In genomic region chr12:7374423-7375144, GRCh38 we compare ENCODE assay signal across 8 cellular contexts.
DNase-seq lines count a peak whose midpoint lies in the region; ATAC-seq lines count a peak whose summit lies in the region.

No MANE protein-coding gene starts in this region.

- peaks cover 14% of the 10 kb centered on the region for H3K27me3 Mint-ChIP-seq in activated naive CD4-positive, alpha-beta T cell treated with anti-CD3 and anti-CD28 coated beads for 36 hours (ENCODE audit: low read depth)
- H3K27me3 Mint-ChIP-seq in activated naive CD8-positive, alpha-beta T cell treated with anti-CD3 and anti-CD28 coated beads, Interleukin-2, amount 10 ng/mL, durations not matched to agents 7 days and 5 days, result peaks cover 16% of the 10 kb centered on the region

- ATAC-seq in activated naive CD8-positive, alpha-beta T cell treated with anti-CD3 and anti-CD28 coated beads, Interleukin-2, amount 10 ng/mL, durations not matched to agents 7 days and 5 days (ENCODE audit: low read depth), result no peak
- ATAC-seq in GM21529 (IDR thresholded peaks at IDR 0.05; ENCODE audit: unreplicated experiment) (no peak), GM18907 (IDR thresholded peaks at IDR 0.05; ENCODE audit: unreplicated experiment) (no peak)

- intact Hi-C loops in activated naive CD4-positive, alpha-beta T cell treated with anti-CD3 and anti-CD28 coated beads for 36 hours (cut with micrococcal nuclease), result loop anchor here (1.0 to 5.0 kb wide), 2 partner anchors 88 to 264 kb away; no protein-coding TSS in a partner anchor

- CTCF ChIA-PET in activated naive CD4-positive, alpha-beta T cell treated with anti-CD3 and anti-CD28 coated beads for 36 hours (lab: Charles Lee), result no interaction called here

- no peak overlapping the region for H3K4me3 Mint-ChIP-seq in activated naive CD4-positive, alpha-beta T cell treated with anti-CD3 and anti-CD28 coated beads for 36 hours
- H3K4me3 Mint-ChIP-seq in activated naive CD8-positive, alpha-beta T cell treated with anti-CD3 and anti-CD28 coated beads, Interleukin-2, amount 10 ng/mL, durations not matched to agents 7 days and 5 days, result no peak overlapping the region

- H3K9me3 Mint-ChIP-seq in activated naive CD4-positive, alpha-beta T cell treated with anti-CD3 and anti-CD28 coated beads for 36 hours, result peaks cover 4% of the 10 kb centered on the region
- no peaks in the 10 kb centered on the region for H3K9me3 Mint-ChIP-seq in activated naive CD8-positive, alpha-beta T cell treated with anti-CD3 and anti-CD28 coated beads, Interleukin-2, amount 10 ng/mL, durations not matched to agents 7 days and 5 days

- no peaks in the 10 kb centered on the region for H3K36me3 Mint-ChIP-seq in activated naive CD4-positive, alpha-beta T cell treated with anti-CD3 and anti-CD28 coated beads for 36 hours (ENCODE audit: low read depth)
- H3K36me3 Mint-ChIP-seq in activated naive CD8-positive, alpha-beta T cell treated with anti-CD3 and anti-CD28 coated beads, Interleukin-2, amount 10 ng/mL, durations not matched to agents 7 days and 5 days, result no peaks in the 10 kb centered on the region

- POLR2A ChIA-PET in activated naive CD8-positive, alpha-beta T cell treated with anti-CD3 and anti-CD28 coated beads, Interleukin-2, amount 10 ng/mL, durations not matched to agents 7 days and 5 days (lab: Charles Lee), result no interaction called here

- no peaks in the 10 kb centered on the region for H3K4me1 Mint-ChIP-seq in activated naive CD4-positive, alpha-beta T cell treated with anti-CD3 and anti-CD28 coated beads for 36 hours (ENCODE audit: low read depth)
- no peaks in the 10 kb centered on the region for H3K4me1 Mint-ChIP-seq in activated naive CD8-positive, alpha-beta T cell treated with anti-CD3 and anti-CD28 coated beads, Interleukin-2, amount 10 ng/mL, durations not matched to agents 7 days and 5 days

- H3K27ac Mint-ChIP-seq in activated naive CD4-positive, alpha-beta T cell treated with anti-CD3 and anti-CD28 coated beads for 36 hours, result no peak overlapping the region
- H3K27ac Mint-ChIP-seq in activated naive CD8-positive, alpha-beta T cell treated with anti-CD3 and anti-CD28 coated beads, Interleukin-2, amount 10 ng/mL, durations not matched to agents 7 days and 5 days, result no peak overlapping the region

- DNase-seq in activated naive CD4-positive, alpha-beta T cell treated with anti-CD3 and anti-CD28 coated beads for 36 hours, result peak; percentile 44
- DNase-seq in activated naive CD4-positive, alpha-beta T cell treated with anti-CD3 and anti-CD28 coated beads, Interleukin-2, amount 50 U/mL, for 16 hours, result no peak
- DNase-seq in NCI-H1105 (lab: John Stamatoyannopoulos, UW) (peak; percentile 16), left kidney (ENCODE audit: low read depth, low spot score) (peak; percentile 59), putamen (ENCODE audit: low spot score) (no peak)
- peak; percentile 29 for DNase-seq in activated naive CD8-positive, alpha-beta T cell treated with anti-CD3 and anti-CD28 coated beads, Interleukin-2, amount 10 ng/mL, durations not matched to agents 7 days and 5 days

Comparison
In these comparisons a context has a peak if more than half of its experiments do, and no peak if none do; other contexts are left out.
1. DNase-seq: peak in activated naive CD4-positive, alpha-beta T cell treated with anti-CD3 and anti-CD28 coated beads for 36 hours (single experiment), NCI-H1105 (single experiment), activated naive CD8-positive, alpha-beta T cell treated with anti-CD3 and anti-CD28 coated beads, Interleukin-2, amount 10 ng/mL, durations not matched to agents 7 days and 5 days (single experiment) and left kidney (single experiment); none in activated naive CD4-positive, alpha-beta T cell treated with anti-CD3 and anti-CD28 coated beads, Interleukin-2, amount 50 U/mL, for 16 hours (single experiment) and putamen (single experiment).